Comparison of ENCODE assay signal across 1 cellular context in the genomic region with DNA sequence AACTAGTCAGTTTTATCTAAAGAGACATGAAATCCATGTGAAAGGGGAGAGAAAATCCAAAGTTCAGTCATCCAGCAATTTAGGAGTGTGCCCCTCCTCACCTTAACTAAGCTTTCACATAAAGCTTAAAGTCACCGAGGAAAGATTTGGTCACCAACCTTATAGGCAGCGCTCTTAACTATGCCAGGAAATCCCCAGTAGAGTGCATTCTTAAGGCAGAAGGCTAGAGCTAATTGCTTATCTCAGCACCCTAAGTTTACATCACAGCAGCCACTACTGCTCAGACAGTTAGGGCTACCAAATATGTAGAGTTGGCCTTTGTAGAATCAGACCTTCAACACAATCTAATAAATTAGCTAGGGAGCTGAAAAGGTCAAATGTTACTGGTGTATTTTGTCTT.
TF ChIP-seq lines count a peak whose summit lies in the region.

No MANE protein-coding gene starts in this region.

TF ChIP-seq in endothelial cell of umbilical vein, 7 proteins besides CTCF, POLR2A, EP300 and RAD21:
- no peak for TF ChIP-seq POLR2AphosphoS5 (IDR thresholded peaks at IDR 0.05; ENCODE audit: insufficient read depth, low read depth, low read length)
- TF ChIP-seq FOS (IDR thresholded peaks at IDR 0.05; ENCODE audit: borderline replicate concordance, insufficient read depth, low read length) = no peak
- TF ChIP-seq MYC (IDR thresholded peaks at IDR 0.05; ENCODE audit: low read depth, low read length) = no peak
- TF ChIP-seq GATA2 (IDR thresholded peaks at IDR 0.05; ENCODE audit: insufficient read depth, insufficient read length, low read depth, low read length) = no peak
- no peak for TF ChIP-seq EZH2 (IDR thresholded peaks at IDR 0.05; ENCODE audit: borderline replicate concordance, low read depth, low read length, severe bottlenecking)
- TF ChIP-seq MAX (IDR thresholded peaks at IDR 0.05; ENCODE audit: insufficient read depth, insufficient read length) = no peak
- TF ChIP-seq JUN (IDR thresholded peaks at IDR 0.05; ENCODE audit: borderline replicate concordance, insufficient read depth, insufficient read length, low read depth) = no peak
TF ChIP-seq in endothelial cell of umbilical vein: peak in this region for 0.
